21 cellular contexts compared by ENCODE assay signal in the genomic region with DNA sequence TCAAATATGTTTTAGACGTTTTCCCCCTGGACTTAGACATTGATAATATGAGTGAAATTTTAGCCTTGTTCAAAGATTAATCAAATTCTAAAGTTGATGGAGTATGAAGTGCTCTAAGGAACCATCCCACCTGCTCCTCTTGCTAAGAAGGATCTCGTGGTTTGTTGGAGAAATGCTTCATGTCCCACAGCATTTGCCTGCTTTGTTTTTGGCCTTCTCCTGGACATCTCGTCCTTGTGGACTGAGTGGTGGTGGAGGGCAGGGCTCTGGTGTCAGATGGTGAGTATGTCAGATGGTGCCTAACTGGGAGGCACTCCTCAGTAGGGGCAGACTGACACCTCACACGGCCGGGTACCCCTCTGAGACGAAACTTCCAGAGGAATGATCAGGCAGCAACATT. TPM values are rescaled to one million over a fixed set of nuclear protein-coding genes. Genes with fewer than 3 reads are reported as not detected.
"Had no signal": no experiment of that assay in that cellular context is flagged by ENCODE, and none has a peak within 500 bp of the region (broad histone marks: within the 10 kb centered on the region; RNA-seq: fewer than 3 reads in every experiment).

No MANE protein-coding gene starts in this region.

- DNase-seq: dermis blood vessel endothelial cell; dorsolateral prefrontal cortex; effector CD4-positive, alpha-beta T cell; effector memory CD4-positive, alpha-beta T cell; foreskin melanocyte; gastrocnemius medialis; glutamatergic neuron; head of caudate nucleus; heart right ventricle; hippocampal formation; left cardiac atrium; left lung; left ventricle myocardium superior; lower lobe of right lung; mesendoderm; midbrain; naive B cell had no signal

- H3K27ac ChIP-seq: coronary artery, dorsolateral prefrontal cortex, esophagus muscularis mucosa, gastrocnemius medialis, heart right ventricle, left lung, lower lobe of right lung had no signal

- H3K27me3 ChIP-seq: dorsolateral prefrontal cortex, esophagus muscularis mucosa, gastrocnemius medialis, heart right ventricle, left lung had no signal

- H3K4me1 ChIP-seq: esophagus muscularis mucosa, gastrocnemius medialis, heart right ventricle, left lung, lower lobe of right lung had no signal

- H3K36me3 ChIP-seq: esophagus muscularis mucosa, gastrocnemius medialis, heart right ventricle, left lung, lower lobe of right lung had no signal

- H3K9me3 ChIP-seq: esophagus muscularis mucosa, gastrocnemius medialis, heart right ventricle, left lung, lower lobe of right lung had no signal

- H3K4me3 ChIP-seq: coronary artery, dorsolateral prefrontal cortex, esophagus muscularis mucosa, gastrocnemius medialis, heart right ventricle, left lung, lower lobe of right lung had no signal

- ATAC-seq: gastrocnemius medialis, heart right ventricle, left cardiac atrium, left lung, left ventricle myocardium superior, lower lobe of right lung had no signal

RNA-seq across cellular contexts. Expression of a gene that starts 39.7 kb away (rescaled TPM):
- total RNA-seq: endothelial cell of umbilical vein, epithelial cell of proximal tubule had no signal
